Comparison of ENCODE assay signal across 9 cellular contexts in genomic region chr16:4313563-4314531, GRCh38. TPM values are rescaled to one million over a fixed set of nuclear protein-coding genes. Genes with fewer than 3 reads are reported as not detected.
DNase-seq lines count a peak whose midpoint lies in the region; ATAC-seq and TF ChIP-seq lines count a peak whose summit lies in the region.
"Had no signal": no experiment of that assay in that cellular context is flagged by ENCODE, and none has a peak within 500 bp of the region (broad histone marks: within the 10 kb centered on the region; RNA-seq: fewer than 3 reads in every experiment).

No MANE protein-coding gene starts in this region.

- H3K9me3 ChIP-seq in mammary epithelial cell (replicated peaks; ENCODE audit: insufficient read depth, low read length) (no peaks in the 10 kb centered on the region), suprapubic skin (no peaks in the 10 kb centered on the region)

- H3K4me1 ChIP-seq in mammary epithelial cell (ENCODE audit: insufficient read depth, low read length) (peaks cover 24% of the 10 kb centered on the region), suprapubic skin (peaks cover 48% of the 10 kb centered on the region)

- 43% methylated on average over 33 of the region's 43 CpGs for WGBS in mammary epithelial cell (ENCODE audit: low coverage, missing lambda C conversion rate)
- WGBS in suprapubic skin: 28% methylated on average over 39 of the region's 43 CpGs

- in situ Hi-C loops in mammary epithelial cell (cut with MboI; ENCODE audit: low sequenced_read_pairs in 2 of 2): no loop called here

- H3K9ac ChIP-seq in mammary epithelial cell (ENCODE audit: insufficient read depth, low read length): no peak overlapping the region

- H3K4me1 Mint-ChIP-seq in MCF 10A (ENCODE audit: insufficient read depth, unreplicated experiment): peaks cover 6% of the 10 kb centered on the region
- peaks cover 12% of the 10 kb centered on the region for H3K4me1 Mint-ChIP-seq in central memory CD8-positive, alpha-beta T cell
- H3K4me1 Mint-ChIP-seq in naive B cell: peaks cover 16 to 27% (median 25%) of the 10 kb centered on the region in 3 donors

- BruUV-seq in MCF 10A (replicated peaks; lab: Mats Ljungman, UMichigan): no TSS peak
- BruUV-seq in mammary epithelial cell (replicated peaks; lab: Mats Ljungman, UMichigan): no TSS peak

- POLR2A ChIA-PET in MCF 10A (lab: Yijun Ruan, JAX): interaction anchor here (1.1 kb wide), 1 partner anchor 42 kb away, joined by 3 read pairs; no protein-coding TSS in a partner anchor

- H3K79me2 ChIP-seq in mammary epithelial cell (ENCODE audit: insufficient read depth, low read length): peaks cover 26% of the 10 kb centered on the region

- H2AFZ ChIP-seq in mammary epithelial cell (ENCODE audit: low read depth, low read length): no peak overlapping the region

- H3K4me3 ChIP-seq in mammary epithelial cell (replicated peaks in 1 of 3; ENCODE audit: insufficient read depth in 1 of 3, low read depth in 2 of 3, low read length in 3 of 3): no peak overlapping the region
- no peak overlapping the region for H3K4me3 ChIP-seq in NB4 (ENCODE audit: low read depth, low read length)
- H3K4me3 ChIP-seq in suprapubic skin: no peak overlapping the region

- dilution Hi-C loops in mammary epithelial cell (cut with HindIII; ENCODE audit: low sequenced_read_pairs): loop anchor here (5.0 to 10.0 kb wide), 2 partner anchors 59 to 83 kb away; no protein-coding TSS in a partner anchor

- H3K27me3 Mint-ChIP-seq in MCF 10A (ENCODE audit: insufficient read depth, unreplicated experiment) (no peaks in the 10 kb centered on the region), naive B cell (peaks cover 10 to 31% (median 15%) of the 10 kb centered on the region in 3 donors)
- H3K27me3 Mint-ChIP-seq in central memory CD8-positive, alpha-beta T cell: peaks cover 15% of the 10 kb centered on the region

- H4K20me1 ChIP-seq in mammary epithelial cell (ENCODE audit: insufficient read depth, low read length): no peaks in the 10 kb centered on the region

- ATAC-seq in central memory CD8-positive, alpha-beta T cell (replicated peaks; ENCODE audit: extremely low read depth, poor library complexity, severe bottlenecking): no peak
- no peak for ATAC-seq in naive B cell (ENCODE audit: low read depth in 2 of 2)
- no peak for ATAC-seq in GM18870 (IDR thresholded peaks at IDR 0.05; ENCODE audit: unreplicated experiment)

- H3K36me3 Mint-ChIP-seq in MCF 10A (ENCODE audit: insufficient read depth, unreplicated experiment) (peaks cover 9% of the 10 kb centered on the region), naive B cell (peaks cover 0 to 12% of the 10 kb centered on the region in 2 donors)
- peaks cover 2% of the 10 kb centered on the region for H3K36me3 Mint-ChIP-seq in central memory CD8-positive, alpha-beta T cell (ENCODE audit: insufficient read depth)

- intact Hi-C loops in MCF 10A (cut with micrococcal nuclease) (no loop called here), mammary epithelial cell (cut with micrococcal nuclease) (no loop called here)

- H3K27me3 ChIP-seq in mammary epithelial cell (ENCODE audit: insufficient read depth, low read length): no peaks in the 10 kb centered on the region
- peaks cover 8% of the 10 kb centered on the region for H3K27me3 ChIP-seq in suprapubic skin

- no peaks in the 10 kb centered on the region for H3K36me3 ChIP-seq in mammary epithelial cell (ENCODE audit: insufficient read depth, low read length)
- no peaks in the 10 kb centered on the region for H3K36me3 ChIP-seq in suprapubic skin

- TF ChIP-seq CTCF in MCF 10A (IDR thresholded peaks at IDR 0.05; ENCODE audit: unreplicated experiment): no peak
- peak in 1 of 2 donors; percentile 32 for TF ChIP-seq CTCF in mammary epithelial cell (conservative IDR thresholded peaks at IDR 0.05 in 1 of 2, IDR thresholded peaks at IDR 0.05 in 1 of 2; ENCODE audit: extremely low read depth in 1 of 2, insufficient read depth in 1 of 2, low read depth in 1 of 2, low read length in 2 of 2)
- TF ChIP-seq CTCF in NB4 (IDR thresholded peaks at IDR 0.05; ENCODE audit: low read depth, low read length): peak; percentile 50
- peak in 1 of 2 donors; percentile 70 for TF ChIP-seq CTCF in suprapubic skin (IDR thresholded peaks at IDR 0.05)

- CTCF ChIA-PET in MCF 10A (lab: Yijun Ruan, JAX) (interaction anchor here (0.6 kb wide), 1 partner anchor 15 kb away, joined by 4 read pairs; no protein-coding TSS in a partner anchor), mammary epithelial cell (lab: Charles Lee; ENCODE audit: low non-redundant PET) (no interaction called here)

- no peak for DNase-seq in MCF 10A (ENCODE audit: unreplicated experiment)
- DNase-seq in mammary epithelial cell: no peak
- DNase-seq in NB4 (ENCODE audit: low read depth): peak; percentile 58
- no peak for DNase-seq in central memory CD8-positive, alpha-beta T cell (ENCODE audit: low spot score in 2 of 2)
- no peak for DNase-seq in naive B cell
- no peak for DNase-seq in suprapubic skin (ENCODE audit: low spot score in 2 of 2)
- DNase-seq in NCI-H748 treated with DMSO at 0.1 percent for 48 hours (lab: John Stamatoyannopoulos, UW): no peak

- TF ChIP-seq POLR2A in NB4 (IDR thresholded peaks at IDR 0.05; ENCODE audit: extremely low read depth, insufficient read length) (no peak), suprapubic skin (IDR thresholded peaks at IDR 0.05) (no peak)

- TF ChIP-seq EP300 in suprapubic skin (IDR thresholded peaks at IDR 0.05): no peak

- peak overlapping the region; percentile 68 for H3K4me3 Mint-ChIP-seq in MCF 10A (ENCODE audit: unreplicated experiment)
- peak overlapping the region; percentile 84 for H3K4me3 Mint-ChIP-seq in central memory CD8-positive, alpha-beta T cell
- peak overlapping the region in 7 of 8 donors; percentile 84 to 97 (median 92) for H3K4me3 Mint-ChIP-seq in naive B cell

- H3K9me3 Mint-ChIP-seq in MCF 10A (ENCODE audit: unreplicated experiment) (no peaks in the 10 kb centered on the region), naive B cell (no peaks in the 10 kb centered on the region)
- H3K9me3 Mint-ChIP-seq in central memory CD8-positive, alpha-beta T cell: no peaks in the 10 kb centered on the region
- H3K9me3 Mint-ChIP-seq: dendritic cell treated with granulocyte-macrophage colony-stimulating factor and Interleukin-4, amounts not matched to agents 40 ng/mL and 50 ng/mL, for 4 days had no signal

- no peak overlapping the region for H3K4me2 ChIP-seq in mammary epithelial cell (ENCODE audit: insufficient read depth, low read depth, low read length)

- no peak overlapping the region for H3K27ac Mint-ChIP-seq in MCF 10A (ENCODE audit: low read depth, unreplicated experiment)
- peak overlapping the region; percentile 87 for H3K27ac Mint-ChIP-seq in central memory CD8-positive, alpha-beta T cell (ENCODE audit: low read depth)
- H3K27ac Mint-ChIP-seq in naive B cell: peak overlapping the region in 1 of 6 donors; percentile 83

- H3K27ac ChIP-seq in mammary epithelial cell (ENCODE audit: insufficient read depth, low read depth, low read length) (no peak overlapping the region), suprapubic skin (no peak overlapping the region)

RNA-seq across cellular contexts. Expression of gene GLIS2, which starts 2.0 kb away (rescaled TPM):
- total RNA-seq in MCF 10A (2022) (14.7 and 15.8 TPM in 2 replicates), mammary epithelial cell (10 to 100 TPM in 1 of 2 donors, 1 to 10 TPM in 1; 3.3 to 13.5 TPM), suprapubic skin (1 to 10 TPM; 1.1 to 3.1 (median 2.3) TPM)
- polyA plus RNA-seq in mammary epithelial cell (3.6 TPM), naive B cell (ENCODE audit: low read depth in 6 of 6) (not detected)
- 10.4 TPM for polyA minus RNA-seq in mammary epithelial cell

RNA-seq across cellular contexts. Expression of gene PAM16, which starts 37.3 kb away (rescaled TPM):
- total RNA-seq in MCF 10A (2022): 71.8 and 117 TPM in 2 replicates
- total RNA-seq in mammary epithelial cell: 10 to 100 TPM; 20.3 to 62.1 TPM
- 41.2 TPM for polyA plus RNA-seq in mammary epithelial cell
- polyA minus RNA-seq in mammary epithelial cell: 3.8 TPM
- polyA plus RNA-seq in naive B cell (ENCODE audit: low read depth in 6 of 6): 10 to 100 TPM; 33.1 to 54.6 (median 47.6) TPM
- 10 to 100 TPM; 23.8 to 54.7 (median 46.1) TPM for total RNA-seq in suprapubic skin

RNA-seq across cellular contexts. Expression of gene TFAP4, which starts 41.0 kb away (rescaled TPM):
- total RNA-seq in MCF 10A (2022): 15.5 and 23.9 TPM in 2 replicates
- 10 to 100 TPM in 1 of 2 donors, 1 to 10 TPM in 1; 3.3 to 13.0 TPM for total RNA-seq in mammary epithelial cell
- 9.5 TPM for polyA plus RNA-seq in mammary epithelial cell
- 6.4 TPM for polyA minus RNA-seq in mammary epithelial cell
- polyA plus RNA-seq in naive B cell (ENCODE audit: low read depth in 6 of 6): 1 to 10 TPM in 1 of 6 donors, under 1 TPM in 5; 0.77 to 1.5 (median 0.87) TPM
- 10 to 100 TPM; 12.0 to 18.3 (median 14.9) TPM for total RNA-seq in suprapubic skin

RNA-seq across cellular contexts. Expression of gene VASN, which starts 57.8 kb away (rescaled TPM):
- 4.0 and 7.1 TPM in 2 replicates for total RNA-seq in MCF 10A (2022)
- 10 to 100 TPM in 1 of 2 donors, 1 to 10 TPM in 1; 5.0 to 25.5 TPM for total RNA-seq in mammary epithelial cell
- polyA plus RNA-seq in mammary epithelial cell: 1.9 TPM
- polyA minus RNA-seq in mammary epithelial cell: 0.67 TPM
- under 1 TPM in 3 of 6 donors, not detected in 3; 0.13 to 0.21 (median 0.16) TPM for polyA plus RNA-seq in naive B cell (ENCODE audit: low read depth in 6 of 6)
- total RNA-seq in suprapubic skin: 10 to 100 TPM; 10.8 to 23.3 (median 22.3) TPM
